17 cellular contexts compared by ENCODE assay signal in the genomic region with DNA sequence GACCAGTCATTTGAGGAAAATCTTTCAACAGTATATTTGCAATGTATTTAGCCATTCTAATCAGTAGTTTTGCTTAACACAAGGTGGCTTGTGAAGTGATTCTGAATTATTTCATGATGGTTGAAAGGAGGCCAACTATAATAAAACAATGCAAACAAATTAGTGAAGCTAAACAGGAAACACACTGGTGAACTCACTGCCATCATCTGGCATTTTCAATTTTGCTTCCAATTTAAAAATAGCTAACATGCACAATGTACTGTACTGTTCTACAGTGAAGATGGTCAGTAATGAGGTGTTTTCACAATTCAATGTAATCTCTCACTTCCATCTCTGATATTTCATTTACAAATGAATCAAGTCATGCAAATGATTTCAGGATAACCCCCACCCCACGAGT. TPM values are rescaled to one million over a fixed set of nuclear protein-coding genes. Genes with fewer than 3 reads are reported as not detected.
A peak's percentile ranks its signal among the peaks of the same experiment; 100 is the strongest.
DNase-seq lines count a peak whose midpoint lies in the region; ATAC-seq, FAIRE-seq and TF ChIP-seq lines count a peak whose summit lies in the region.
"Had no signal": no experiment of that assay in that cellular context is flagged by ENCODE, and none has a peak within 500 bp of the region (broad histone marks: within the 10 kb centered on the region; RNA-seq: fewer than 3 reads in every experiment).

No MANE protein-coding gene starts in this region.

- CTCF ChIA-PET in GM12878 (lab: Yijun Ruan, JAX): no interaction called here

- RAD21 ChIA-PET in GM12878 (lab: Charles Lee; ENCODE audit: unreplicated experiment): interaction anchor here (0.6 kb wide), 1 partner anchor 324 kb away, joined by 3 read pairs; no protein-coding TSS in a partner anchor

- DNase-seq in COR-L47 (lab: John Stamatoyannopoulos, UW) (peak; percentile 5), Karpas-422 (no peak), GM12878 (ENCODE audit: low read depth, low spot score) (no peak), activated T-cell treated with anti-CD3 and anti-CD28 coated beads for 4 hours (no peak), NCI-H146 (lab: John Stamatoyannopoulos, UW) (no peak)
- DNase-seq in activated CD8-positive, alpha-beta memory T cell treated with anti-CD3 and anti-CD28 coated beads for 24 hours: no peak
- DNase-seq: C1 segment of cervical spinal cord, DMS 273 treated with DMSO at 0.1 percent for 48 hours, H7, MV-4-11, NCI-H2029 treated with DMSO at 0.1 percent for 48 hours, NCI-H2171 treated with DMSO at 0.1 percent for 48 hours, NCI-H510A, SHP77, SK-N-SH had no signal

- H3K36me3 ChIP-seq in Karpas-422 (ENCODE audit: insufficient read depth, low read length) (no peaks in the 10 kb centered on the region), GM12878 (ENCODE audit: control insufficient read depth in 2 of 2, insufficient read depth in 2 of 2, low read length in 1 of 2) (no peaks in the 10 kb centered on the region)

- FAIRE-seq in GM12878 (lab: Jason Lieb, UNC) (no peak), islet of Langerhans (lab: Jason Lieb, UNC) (peak; percentile 95)

- no peaks in the 10 kb centered on the region for H4K20me1 ChIP-seq in Karpas-422 (ENCODE audit: insufficient read depth, low read depth, low read length)
- no peaks in the 10 kb centered on the region for H4K20me1 ChIP-seq in GM12878 (ENCODE audit: control insufficient read depth, insufficient read depth)

- SMC1A ChIA-PET in GM12878 (lab: Charles Lee; ENCODE audit: uncharacterized antibody, unreplicated experiment): interaction anchor here (1.0 kb wide), 1 partner anchor 25 kb away, joined by 3 read pairs; no protein-coding TSS in a partner anchor

- H3K79me2 ChIP-seq in Karpas-422 (ENCODE audit: low read length): no peaks in the 10 kb centered on the region
- H3K79me2 ChIP-seq in GM12878 (ENCODE audit: control insufficient read depth, insufficient read depth, low read length): no peaks in the 10 kb centered on the region

- TF ChIP-seq RAD21 in GM12878 (IDR thresholded peaks at IDR 0.05; ENCODE audit: insufficient read depth, low read depth, low read length): no peak

- TF ChIP-seq POLR2A in GM12878 (IDR thresholded peaks at IDR 0.05; ENCODE audit: low read depth, low read length): no peak

- 0 out of 2 replicates have a peak overlapping the region, but pooled peaks have one; percentile 8 for H2AFZ ChIP-seq in Karpas-422 (ENCODE audit: low read length)
- H2AFZ ChIP-seq in GM12878 (ENCODE audit: control insufficient read depth, low read depth, low read length): no peak overlapping the region

- H3K9ac ChIP-seq in Karpas-422 (ENCODE audit: low read length): no peak overlapping the region
- H3K9ac ChIP-seq in GM12878 (ENCODE audit: control insufficient read depth, insufficient read depth, low read length): no peak overlapping the region
- H3K9ac ChIP-seq: SK-N-SH had no signal

- H3K9me3 ChIP-seq in Karpas-422 (ENCODE audit: low read length) (no peaks in the 10 kb centered on the region), GM12878 (replicated peaks; ENCODE audit: control insufficient read depth, insufficient read depth, low read length) (no peaks in the 10 kb centered on the region; the same call in 2 of the 3 replicates)
- H3K9me3 ChIP-seq: SK-N-SH had no signal

- no peak for TF ChIP-seq CTCF in GM12878 (IDR thresholded peaks at IDR 0.05 in 2 of 3, conservative IDR thresholded peaks at IDR 0.05 in 1 of 3; ENCODE audit: control insufficient read depth in 2 of 3, extremely low read depth in 1 of 3, insufficient read depth in 1 of 3, low read depth in 3 of 3, low read length in 3 of 3)

- no peak for TF ChIP-seq EP300 in GM12878 (IDR thresholded peaks at IDR 0.05; ENCODE audit: borderline replicate concordance in 1 of 2, control insufficient read depth in 1 of 2, low read depth in 2 of 2, low read length in 2 of 2)

- in situ Hi-C loops in GM12878 (cut with MboI): no loop called here

- H3K27ac ChIP-seq in Karpas-422 (ENCODE audit: low read length) (no peak overlapping the region), GM12878 (ENCODE audit: control insufficient read depth, insufficient read depth) (no peak overlapping the region)

- WGBS in GM12878 (ENCODE audit: insufficient coverage, insufficient replicate concordance, low lambda C conversion rate, missing lambda C conversion rate): 0% methylated on average over 1 of the region's 1 CpG

- POLR2A ChIA-PET in GM12878 (lab: Charles Lee): no interaction called here

- no TSS peak for BruUV-seq in GM12878 (replicated peaks; lab: Mats Ljungman, UMichigan)

- intact Hi-C loops in GM12878 (cut with micrococcal nuclease; ENCODE audit: unreplicated experiment): no loop called here

- ATAC-seq in GM12878 (peak; percentile 67), GM18498 (IDR thresholded peaks at IDR 0.05; ENCODE audit: unreplicated experiment) (no peak)

- H3K4me3 ChIP-seq in Karpas-422 (ENCODE audit: low read length) (no peak overlapping the region), GM12878 (no peak overlapping the region)

- no peak overlapping the region for H3K4me2 ChIP-seq in Karpas-422 (ENCODE audit: low read depth, low read length, poor library complexity, severe bottlenecking)
- H3K4me2 ChIP-seq in GM12878 (ENCODE audit: control insufficient read depth, insufficient read depth): no peak overlapping the region
- H3K4me2 ChIP-seq: SK-N-SH had no signal

- H3K4me1 ChIP-seq in Karpas-422 (ENCODE audit: low read length) (peaks cover 8% of the 10 kb centered on the region), GM12878 (ENCODE audit: control insufficient read depth, insufficient read depth, low read length) (no peaks in the 10 kb centered on the region)

- H3K9me2 ChIP-seq in Karpas-422 (replicated peaks; ENCODE audit: insufficient read depth, low read length): no peaks in the 10 kb centered on the region
- H3K9me2 ChIP-seq: SK-N-SH had no signal

- H3K27me3 ChIP-seq in Karpas-422 (ENCODE audit: low read length): 0 out of 2 replicates have a peak, but pooled peaks cover 3% of the 10 kb centered on the region
- no peaks in the 10 kb centered on the region for H3K27me3 ChIP-seq in GM12878 (replicated peaks in 1 of 2; ENCODE audit: control insufficient read depth in 2 of 2, insufficient read depth in 2 of 2, low read length in 1 of 2)

TF ChIP-seq in GM12878, 131 proteins besides CTCF, POLR2A, EP300 and RAD21:
- TF ChIP-seq ZSCAN29 (IDR thresholded peaks at IDR 0.05) (no peak), TCF12 (IDR thresholded peaks at IDR 0.05; ENCODE audit: low read depth, low read length) (no peak)
- TF ChIP-seq, protein P1, sequence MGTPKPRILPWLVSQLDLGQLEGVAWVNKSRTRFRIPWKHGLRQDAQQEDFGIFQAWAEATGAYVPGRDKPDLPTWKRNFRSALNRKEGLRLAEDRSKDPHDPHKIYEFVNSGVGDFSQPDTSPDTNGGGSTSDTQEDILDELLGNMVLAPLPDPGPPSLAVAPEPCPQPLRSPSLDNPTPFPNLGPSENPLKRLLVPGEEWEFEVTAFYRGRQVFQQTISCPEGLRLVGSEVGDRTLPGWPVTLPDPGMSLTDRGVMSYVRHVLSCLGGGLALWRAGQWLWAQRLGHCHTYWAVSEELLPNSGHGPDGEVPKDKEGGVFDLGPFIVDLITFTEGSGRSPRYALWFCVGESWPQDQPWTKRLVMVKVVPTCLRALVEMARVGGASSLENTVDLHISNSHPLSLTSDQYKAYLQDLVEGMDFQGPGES (IDR thresholded peaks at IDR 0.05): no peak

RNA-seq across cellular contexts. Expression of gene PGRMC2, which starts 31.1 kb away (rescaled TPM):
- total RNA-seq in Karpas-422 (2014; rRNA removed; shearing (Covaris generic); ENCODE audit: low replicate concordance): 23.2 and 29.9 TPM in 2 replicates
- 17.0 and 19.7 TPM in 2 replicates for total RNA-seq in GM12878 (2013; cell fraction: nucleolus; rRNA removed)
- 6.3 and 7.0 TPM in 2 replicates for total RNA-seq in GM12878 (2014; rRNA removed)
- 11.5 TPM in 2 replicates for total RNA-seq in GM12878 (2014; rRNA removed; fragmentation: Illumina TruSeq; extraction: Trizol)
- 27.5 and 30.2 TPM in 2 replicates for total RNA-seq in GM12878 (2021)
- polyA plus RNA-seq in GM12878 (2011; ENCODE audit: low read depth): 11.8 TPM
- polyA plus RNA-seq in GM12878 (2011; rRNA removed): 11.0 and 21.5 TPM in 2 replicates
- 2.6 and 3.8 TPM in 2 replicates for polyA plus RNA-seq in GM12878 (2011; cell fraction: cytosol; rRNA removed)
- 4.5 and 4.7 TPM in 2 replicates for polyA plus RNA-seq in GM12878 (2011; cell fraction: nucleus; rRNA removed)
- polyA plus RNA-seq in GM12878 (2012): 32.0 and 37.9 TPM in 2 replicates
- polyA plus RNA-seq in GM12878 (2014; fragmentation: Illumina TruSeq; extraction: Trizol): 38.4 and 57.5 TPM in 2 replicates
- polyA plus RNA-seq in GM12878 (2014; fragmentation: Nextera tagmentation; extraction: Ambion mirVana): 10 to 100 TPM in 1 of 2 experiments, 1 to 10 TPM in 1; 7.0 to 12.5 TPM
- 9.0 and 10.2 TPM in 2 replicates for polyA plus RNA-seq in GM12878 (2014; rRNA removed)
- polyA plus RNA-seq in GM12878 (2016; fragmentation: Nextera tagmentation; extraction: Ambion mirVana): 10 to 100 TPM; 23.8 to 25.4 TPM
- polyA minus RNA-seq in GM12878 (2011; rRNA and poly(A)+ RNA removed): 2.1 and 2.3 TPM in 2 replicates
- 1.9 and 2.4 TPM in 2 replicates for polyA minus RNA-seq in GM12878 (2011; cell fraction: cytosol; rRNA and poly(A)+ RNA removed)
- 3.4 and 3.9 TPM in 2 replicates for polyA minus RNA-seq in GM12878 (2011; cell fraction: nucleus; rRNA and poly(A)+ RNA removed)
